In the genomic region with DNA sequence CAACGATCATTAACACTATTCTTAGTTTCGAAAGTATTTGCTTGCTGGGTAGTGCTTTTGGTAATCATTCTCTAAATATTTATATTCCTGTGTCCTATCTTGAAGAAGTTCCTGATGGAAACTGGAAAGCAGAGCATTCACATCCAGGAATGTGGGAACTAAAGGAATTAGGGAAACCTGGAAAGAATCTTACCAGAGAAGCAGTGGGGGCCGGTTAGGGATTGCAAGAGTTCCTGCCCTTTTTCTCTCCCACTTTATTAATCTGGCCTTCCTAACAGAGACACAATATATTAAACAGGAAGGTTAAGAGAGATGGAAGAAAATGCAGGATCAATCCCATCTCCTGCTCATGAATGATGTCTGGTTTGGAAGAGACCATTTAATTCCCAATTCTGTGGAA, we compare ENCODE assay signal across 1 cellular context.
TF ChIP-seq lines count a peak whose summit lies in the region.

No MANE protein-coding gene starts in this region.

TF ChIP-seq in GM12878, 131 proteins besides CTCF, POLR2A, EP300 and RAD21 (continued from another document):
- no peak for TF ChIP-seq ETV6 (conservative IDR thresholded peaks at IDR 0.05 in 1 of 2, IDR thresholded peaks at IDR 0.05 in 1 of 2; ENCODE audit: borderline replicate concordance in 1 of 2, low read depth in 1 of 2)
